13 cellular contexts compared by ENCODE assay signal in the genomic region with DNA sequence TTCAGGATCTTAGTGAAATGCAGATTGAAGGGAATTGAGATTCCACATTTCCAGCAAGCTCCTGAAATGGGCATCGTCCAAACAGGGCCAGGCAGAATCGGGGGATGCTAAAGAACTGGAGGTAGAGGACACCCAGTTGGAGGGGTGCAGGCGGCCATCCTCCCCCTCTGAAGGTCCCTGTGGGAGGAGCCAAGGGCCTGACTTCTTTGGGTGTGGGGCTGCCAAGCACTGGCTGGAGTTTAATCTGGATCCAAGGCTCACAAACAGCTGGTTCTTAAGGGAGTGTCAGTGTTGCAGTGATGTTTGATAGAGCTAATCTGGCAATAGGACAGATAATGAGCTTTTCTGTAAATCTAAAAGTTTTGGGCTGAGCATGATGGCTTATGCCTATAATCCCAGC. TPM values are rescaled to one million over a fixed set of nuclear protein-coding genes. Genes with fewer than 3 reads are reported as not detected.
DNase-seq lines count a peak whose midpoint lies in the region; ATAC-seq and TF ChIP-seq lines count a peak whose summit lies in the region.
"Had no signal": no experiment of that assay in that cellular context is flagged by ENCODE, and none has a peak within 500 bp of the region (broad histone marks: within the 10 kb centered on the region; RNA-seq: fewer than 3 reads in every experiment).

No MANE protein-coding gene starts in this region.

- no peak for ATAC-seq in activated CD8-positive, alpha-beta T cell treated with anti-CD3 and anti-CD28 coated beads for 36 hours
- ATAC-seq in Right ventricle myocardium superior (ENCODE audit: poor library complexity) = peak; percentile 38
- no peak for ATAC-seq in HG03095 (IDR thresholded peaks at IDR 0.05; ENCODE audit: unreplicated experiment)
- ATAC-seq: esophagus mucosa had no signal

- H3K27ac ChIP-seq in CD4-positive, alpha-beta memory T cell (ENCODE audit: low read depth, low read length) = peak overlapping the region; percentile 69
- H3K27ac ChIP-seq in skeletal muscle tissue (ENCODE audit: low read depth, low read length) (peak overlapping the region; percentile 28), uterus (peak overlapping the region in 1 of 2 donors; percentile 35), prostate gland (no peak overlapping the region)

- CTCF ChIA-PET in CD4-positive, alpha-beta memory T cell (lab: Charles Lee; ENCODE audit: partially characterized antibody) = interaction anchor here (0.9 to 20.7 kb wide), 5 partner anchors 9 to 30 kb away, joined by 4 to 516 read pairs (median 5); no protein-coding TSS in a partner anchor
- CTCF ChIA-PET in activated CD8-positive, alpha-beta T cell treated with anti-CD3 and anti-CD28 coated beads for 36 hours (lab: Charles Lee) = interaction anchor here (0.6 to 37.8 kb wide), 5 partner anchors 9 to 97 kb away, joined by 3 to 1114 read pairs (median 4); no protein-coding TSS in a partner anchor

- H3K27me3 ChIP-seq in CD4-positive, alpha-beta memory T cell (ENCODE audit: insufficient read depth, low read length) = no peaks in the 10 kb centered on the region
- H3K27me3 ChIP-seq in skeletal muscle tissue (ENCODE audit: control insufficient read depth in 3 of 3, insufficient read depth in 3 of 3, low read length in 3 of 3) (no peaks in the 10 kb centered on the region), uterus (no peaks in the 10 kb centered on the region), prostate gland (replicated peaks; ENCODE audit: insufficient read depth) (no peaks in the 10 kb centered on the region)

- POLR2A ChIA-PET in CD4-positive, alpha-beta memory T cell (lab: Charles Lee; ENCODE audit: partially characterized antibody) = interaction anchor here (0.8 to 28.7 kb wide), 7 partner anchors 7 to 30 kb away, joined by 3 to 906 read pairs (median 10); a partner anchor contains a TSS
- POLR2A ChIA-PET in activated CD8-positive, alpha-beta T cell treated with anti-CD3 and anti-CD28 coated beads for 36 hours (lab: Charles Lee) = interaction anchor here (0.9 to 16.7 kb wide), 4 partner anchors 14 to 26 kb away, joined by 6 to 223 read pairs (median 47); no protein-coding TSS in a partner anchor

- H3K27me3 Mint-ChIP-seq in CD4-positive, alpha-beta memory T cell = no peaks in the 10 kb centered on the region
- H3K27me3 Mint-ChIP-seq in activated CD8-positive, alpha-beta T cell treated with anti-CD3 and anti-CD28 coated beads for 36 hours = no peaks in the 10 kb centered on the region

- H3K4me3 ChIP-seq in CD4-positive, alpha-beta memory T cell (ENCODE audit: low read length in 2 of 2) = no peak overlapping the region
- H3K4me3 ChIP-seq in skeletal muscle tissue (ENCODE audit: low read length in 3 of 3) = no peak overlapping the region
- no peak overlapping the region for H3K4me3 ChIP-seq in uterus
- no peak overlapping the region for H3K4me3 ChIP-seq in prostate gland
- H3K4me3 ChIP-seq: HAP-1 had no signal

- H3K27ac Mint-ChIP-seq in CD4-positive, alpha-beta memory T cell = peak overlapping the region; percentile 66 to 95 (median 88)
- peak overlapping the region; percentile 88 for H3K27ac Mint-ChIP-seq in activated CD8-positive, alpha-beta T cell treated with anti-CD3 and anti-CD28 coated beads for 36 hours

- H3K9me3 ChIP-seq in CD4-positive, alpha-beta memory T cell (ENCODE audit: control insufficient read depth in 1 of 2, low read length in 2 of 2) = no peaks in the 10 kb centered on the region
- H3K9me3 ChIP-seq in skeletal muscle tissue (ENCODE audit: control insufficient read depth in 3 of 3, low read length in 3 of 3) (peaks cover 0 to 3% (median 0%) of the 10 kb centered on the region in 3 donors), uterus (peaks cover 0 to 4% of the 10 kb centered on the region in 2 donors), prostate gland (no peaks in the 10 kb centered on the region)
- H3K9me3 ChIP-seq: HAP-1 had no signal

- TF ChIP-seq POLR2A in uterus (IDR thresholded peaks at IDR 0.05) (no peak), prostate gland (IDR thresholded peaks at IDR 0.05) (no peak)

- peaks cover 28% of the 10 kb centered on the region for H3K36me3 ChIP-seq in CD4-positive, alpha-beta memory T cell (ENCODE audit: insufficient read depth, low read length)
- H3K36me3 ChIP-seq in skeletal muscle tissue (ENCODE audit: control insufficient read depth in 3 of 3, insufficient read depth in 3 of 3, low read length in 3 of 3) (peaks cover 0 to 5% (median 2%) of the 10 kb centered on the region in 3 donors), uterus (no peaks in the 10 kb centered on the region), prostate gland (peaks cover 0 to 4% of the 10 kb centered on the region in 2 donors)
- H3K36me3 ChIP-seq: HAP-1 had no signal

- H3K4me3 Mint-ChIP-seq in CD4-positive, alpha-beta memory T cell = peak overlapping the region in 5 of 8 donors; percentile 27 to 60 (median 50)
- no peak overlapping the region for H3K4me3 Mint-ChIP-seq in activated CD8-positive, alpha-beta T cell treated with anti-CD3 and anti-CD28 coated beads for 36 hours

- peaks cover 63 to 84% (median 75%) of the 10 kb centered on the region in 4 donors for H3K4me1 Mint-ChIP-seq in CD4-positive, alpha-beta memory T cell
- peaks cover 78% of the 10 kb centered on the region for H3K4me1 Mint-ChIP-seq in activated CD8-positive, alpha-beta T cell treated with anti-CD3 and anti-CD28 coated beads for 36 hours (ENCODE audit: low read depth)

- peak in 1 of 5 donors; percentile 30 for DNase-seq in CD4-positive, alpha-beta memory T cell
- no peak for DNase-seq in activated CD8-positive, alpha-beta T cell treated with anti-CD3 and anti-CD28 coated beads for 36 hours
- no peak for DNase-seq in Right ventricle myocardium superior
- no peak for DNase-seq in amniotic stem cell (lab: John Stamatoyannopoulos, UW)
- DNase-seq in uterus = no peak
- DNase-seq in prostate gland (ENCODE audit: low spot score) = no peak
- DNase-seq: activated CD4-positive, alpha-beta T cell treated with anti-CD3 and anti-CD28 coated beads for 4 hours; NCI-H345; SHP77 treated with DMSO at 0.1 percent for 48 hours had no signal

- H3K4me1 ChIP-seq in CD4-positive, alpha-beta memory T cell (ENCODE audit: insufficient read depth, low read length) = peaks cover 88% of the 10 kb centered on the region
- H3K4me1 ChIP-seq in skeletal muscle tissue (ENCODE audit: control insufficient read depth in 3 of 3, insufficient read depth in 3 of 3, low read length in 3 of 3) = peaks cover 28 to 35% (median 29%) of the 10 kb centered on the region in 3 donors
- H3K4me1 ChIP-seq in uterus = no peaks in the 10 kb centered on the region
- H3K4me1 ChIP-seq in prostate gland (replicated peaks) = peaks cover 10% of the 10 kb centered on the region
- H3K4me1 ChIP-seq: HAP-1 had no signal

- no peak overlapping the region for H3K9ac ChIP-seq in skeletal muscle tissue (ENCODE audit: low read depth in 1 of 3, low read length in 3 of 3)

- TF ChIP-seq CTCF in activated CD8-positive, alpha-beta T cell treated with anti-CD3 and anti-CD28 coated beads for 36 hours (IDR thresholded peaks at IDR 0.05) = no peak
- TF ChIP-seq CTCF in uterus (IDR thresholded peaks at IDR 0.05) = no peak
- TF ChIP-seq CTCF in prostate gland (IDR thresholded peaks at IDR 0.05) = no peak

- intact Hi-C loops in CD4-positive, alpha-beta memory T cell (cut with micrococcal nuclease) = no loop called here
- intact Hi-C loops in activated CD8-positive, alpha-beta T cell treated with anti-CD3 and anti-CD28 coated beads for 36 hours (cut with micrococcal nuclease) = loop anchor here (10.0 kb wide), 1 partner anchor 270 kb away; a partner anchor contains a TSS
- intact Hi-C loops in Right ventricle myocardium superior (cut with DNase I) (no loop called here), uterus (cut with DNase I; ENCODE audit: low total_unique reads) (no loop called here), prostate gland (cut with DNase I) (no loop called here)

- 85% methylated on average over 3 of the region's 3 CpGs for WGBS in prostate gland

- peaks cover 54 to 64% of the 10 kb centered on the region in 2 donors for H3K36me3 Mint-ChIP-seq in CD4-positive, alpha-beta memory T cell
- H3K36me3 Mint-ChIP-seq in activated CD8-positive, alpha-beta T cell treated with anti-CD3 and anti-CD28 coated beads for 36 hours (ENCODE audit: low read depth) = peaks cover 56% of the 10 kb centered on the region

- peaks cover 0 to 11% (median 3%) of the 10 kb centered on the region in 8 donors for H3K9me3 Mint-ChIP-seq in CD4-positive, alpha-beta memory T cell
- peaks cover 9% of the 10 kb centered on the region for H3K9me3 Mint-ChIP-seq in activated CD8-positive, alpha-beta T cell treated with anti-CD3 and anti-CD28 coated beads for 36 hours

RNA-seq across cellular contexts. Expression of a gene that starts 20.8 kb away (rescaled TPM):
- 100 to 1,000 TPM; 151 to 153 TPM for total RNA-seq in CD4-positive, alpha-beta memory T cell
- 100 to 1,000 TPM; 148 to 246 TPM for polyA plus RNA-seq in CD4-positive, alpha-beta memory T cell
- 10 to 100 TPM; 43.9 to 45.5 TPM for total RNA-seq in activated CD8-positive, alpha-beta T cell treated with anti-CD3 and anti-CD28 coated beads for 36 hours
- total RNA-seq in Right ventricle myocardium superior = 36.6 TPM
- total RNA-seq in skeletal muscle tissue = 6.3 TPM
- 100 to 1,000 TPM in 1 of 4 donors, 10 to 100 TPM in 3; 37.1 to 110 (median 66.1) TPM for total RNA-seq in uterus
- total RNA-seq in prostate gland = 100 to 1,000 TPM in 1 of 2 donors, 10 to 100 TPM in 1; 69.8 to 103 TPM

Comparison
In these comparisons a context has a peak if more than half of its experiments do, and no peak if none do; other contexts are left out.
1. H3K27ac ChIP-seq: peak in CD4-positive, alpha-beta memory T cell (single experiment) and skeletal muscle tissue (single experiment); none in prostate gland (0 of 2).